ENCODE assay signal across 6 cellular contexts in genomic region chr7:123135960-123136359, GRCh38.
"Had no signal": no experiment of that assay in that cellular context is flagged by ENCODE, and none has a peak within 500 bp of the region (broad histone marks: within the 10 kb centered on the region; RNA-seq: fewer than 3 reads in every experiment).

No MANE protein-coding gene starts in this region.

- DNase-seq: IMR-90, KBM-7, KG1 had no signal

- FAIRE-seq: HepG2, HTR-8/SVneo, K562 had no signal
